Comparison of ENCODE assay signal across 24 cellular contexts in genomic region chr15:59746777-59747176, GRCh38. TPM values are rescaled to one million over a fixed set of nuclear protein-coding genes. Genes with fewer than 3 reads are reported as not detected.
A peak's percentile ranks its signal among the peaks of the same experiment; 100 is the strongest.
DNase-seq lines count a peak whose midpoint lies in the region; ATAC-seq, FAIRE-seq and TF ChIP-seq lines count a peak whose summit lies in the region.
"Had no signal": no experiment of that assay in that cellular context is flagged by ENCODE, and none has a peak within 500 bp of the region (broad histone marks: within the 10 kb centered on the region; RNA-seq: fewer than 3 reads in every experiment).

No MANE protein-coding gene starts in this region.

- DNase-seq in NCI-H748 (lab: John Stamatoyannopoulos, UW; ENCODE audit: unreplicated experiment) (peak; percentile 45), NCI-H748 treated with DMSO at 0.1 percent for 48 hours (lab: John Stamatoyannopoulos, UW) (no peak), NAMALWA (ENCODE audit: low spot score) (peak; percentile 21), NCI-H69 (lab: John Stamatoyannopoulos, UW) (peak; percentile 88), Kasumi-1 (lab: John Stamatoyannopoulos, UW) (no peak), dedifferentiated amniotic fluid mesenchymal stem cell (ENCODE audit: extremely low spot score) (no peak), WTC11 (ENCODE audit: low spot score) (no peak), GM12891 (ENCODE audit: insufficient read length, low spot score) (no peak)
- DNase-seq: ACHN; activated CD4-positive, alpha-beta T cell treated with anti-CD3 and anti-CD28 coated beads, Interleukin-2, amount 50 U/mL, for 4 hours; activated naive CD4-positive, alpha-beta T cell treated with anti-CD3 and anti-CD28 coated beads for 36 hours; C1 segment of cervical spinal cord; cerebellar nuclear complex; NCI-H187 treated with DMSO at 0.1 percent for 48 hours; NCI-H446; stimulated activated CD4-positive, alpha-beta T cell treated with anti-CD3 and anti-CD28 coated beads, Interleukin-1b, Interleukin-23, amount 100 ng/mL, for 48 hours; T-cell had no signal

- no peak overlapping the region for H3K4me3 Mint-ChIP-seq in WTC11
- H3K4me3 Mint-ChIP-seq: activated naive CD4-positive, alpha-beta T cell treated with anti-CD3 and anti-CD28 coated beads for 36 hours; activated T-helper 1 cell treated with anti-CD3 and anti-CD28 coated beads, Interleukin-12 subunit alpha, Interleukin-12 subunit beta, Interleukin-2, Interleukin-4 antibody, amounts not matched to agents 30 ng/mL and 10 ng/mL and 1 ng/mL, durations not matched to agents 14 hours and 24 hours and 36 hours; brain; neural crest cell; T-cell had no signal

- peaks cover 23% of the 10 kb centered on the region for H3K9me3 Mint-ChIP-seq in WTC11

- TF ChIP-seq POLR2A in GM12891 (IDR thresholded peaks at IDR 0.05; ENCODE audit: low read depth, low read length): no peak

- H3K27me3 Mint-ChIP-seq in WTC11 (ENCODE audit: low read depth): peaks cover 8% of the 10 kb centered on the region; the same call in 1 of the 2 replicates

- peaks cover 9% of the 10 kb centered on the region for H3K36me3 Mint-ChIP-seq in WTC11
- H3K36me3 Mint-ChIP-seq: brain, IgD-negative memory B cell had no signal

- CTCF ChIA-PET in WTC11 (lab: Charles Lee): interaction anchor here (1.0 to 1.6 kb wide), 2 partner anchors 171 to 580 kb away, joined by 3 to 4 read pairs; no protein-coding TSS in a partner anchor

- H3K4me1 Mint-ChIP-seq in WTC11: no peaks in the 10 kb centered on the region; the same call in 1 of the 2 replicates
- H3K4me1 Mint-ChIP-seq: brain, neural crest cell had no signal

- no peak for FAIRE-seq in GM12891 (lab: Jason Lieb, UNC)
- FAIRE-seq: H54, pancreas, RCC 7860 had no signal

- no peak for TF ChIP-seq CTCF in WTC11 (IDR thresholded peaks at IDR 0.05)

- POLR2A ChIA-PET in WTC11 (lab: Charles Lee): no interaction called here

- ATAC-seq in WTC11: no peak
- ATAC-seq: pancreas, T-cell had no signal

- no peak overlapping the region for H3K27ac Mint-ChIP-seq in WTC11
- H3K27ac Mint-ChIP-seq: activated naive CD4-positive, alpha-beta T cell treated with anti-CD3 and anti-CD28 coated beads for 36 hours; activated T-helper 1 cell treated with anti-CD3 and anti-CD28 coated beads, Interleukin-12 subunit alpha, Interleukin-12 subunit beta, Interleukin-2, Interleukin-4 antibody, amounts not matched to agents 30 ng/mL and 10 ng/mL and 1 ng/mL, durations not matched to agents 14 hours and 24 hours and 36 hours; brain; IgD-negative memory B cell; T-cell had no signal

TF ChIP-seq in WTC11, 78 proteins besides CTCF, POLR2A, EP300 and RAD21 (continues in another document):
- TF ChIP-seq ARID4B (CRISPR knock-in tag; IDR thresholded peaks at IDR 0.05; ENCODE audit: borderline replicate concordance) (no peak), ZNF232 (CRISPR knock-in tag; IDR thresholded peaks at IDR 0.05) (no peak), ATF2 (CRISPR knock-in tag; IDR thresholded peaks at IDR 0.05; ENCODE audit: borderline replicate concordance, low read depth) (no peak), EMX1 (CRISPR knock-in tag; IDR thresholded peaks at IDR 0.05) (no peak)

TF ChIP-seq in GM12891, 5 proteins besides CTCF, POLR2A, EP300 and RAD21:
- TF ChIP-seq POU2F2 (IDR thresholded peaks at IDR 0.05; ENCODE audit: low read depth, low read length) (no peak), TAF1 (IDR thresholded peaks at IDR 0.05; ENCODE audit: low read depth, low read length) (no peak), POLR2AphosphoS5 (IDR thresholded peaks at IDR 0.05; ENCODE audit: low read depth, low read length) (no peak), PAX5 (IDR thresholded peaks at IDR 0.05; ENCODE audit: insufficient read depth, low read length, severe bottlenecking) (no peak), SPI1 (IDR thresholded peaks at IDR 0.05; ENCODE audit: low read depth, low read length) (no peak)

RNA-seq across cellular contexts. Expression of gene BNIP2, which starts 57.7 kb away (rescaled TPM):
- total RNA-seq in WTC11 (2021): 33.0 to 40.3 TPM (median 35.3 TPM) in 3 replicates
- 38.5 TPM for polyA plus RNA-seq in GM12891 (2012; ENCODE audit: low read depth, missing spikeins)

Comparison
In these comparisons a context has a peak if more than half of its experiments do, and no peak if none do; other contexts are left out.
1. DNase-seq: peak in NCI-H748 (single experiment), NAMALWA (single experiment) and NCI-H69 (single experiment); none in NCI-H748 treated with DMSO at 0.1 percent for 48 hours (single experiment), Kasumi-1 (0 of 2), dedifferentiated amniotic fluid mesenchymal stem cell (single experiment), WTC11 (single experiment) and GM12891 (single experiment).